Comparison of ENCODE assay signal across 9 cellular contexts in the genomic region with DNA sequence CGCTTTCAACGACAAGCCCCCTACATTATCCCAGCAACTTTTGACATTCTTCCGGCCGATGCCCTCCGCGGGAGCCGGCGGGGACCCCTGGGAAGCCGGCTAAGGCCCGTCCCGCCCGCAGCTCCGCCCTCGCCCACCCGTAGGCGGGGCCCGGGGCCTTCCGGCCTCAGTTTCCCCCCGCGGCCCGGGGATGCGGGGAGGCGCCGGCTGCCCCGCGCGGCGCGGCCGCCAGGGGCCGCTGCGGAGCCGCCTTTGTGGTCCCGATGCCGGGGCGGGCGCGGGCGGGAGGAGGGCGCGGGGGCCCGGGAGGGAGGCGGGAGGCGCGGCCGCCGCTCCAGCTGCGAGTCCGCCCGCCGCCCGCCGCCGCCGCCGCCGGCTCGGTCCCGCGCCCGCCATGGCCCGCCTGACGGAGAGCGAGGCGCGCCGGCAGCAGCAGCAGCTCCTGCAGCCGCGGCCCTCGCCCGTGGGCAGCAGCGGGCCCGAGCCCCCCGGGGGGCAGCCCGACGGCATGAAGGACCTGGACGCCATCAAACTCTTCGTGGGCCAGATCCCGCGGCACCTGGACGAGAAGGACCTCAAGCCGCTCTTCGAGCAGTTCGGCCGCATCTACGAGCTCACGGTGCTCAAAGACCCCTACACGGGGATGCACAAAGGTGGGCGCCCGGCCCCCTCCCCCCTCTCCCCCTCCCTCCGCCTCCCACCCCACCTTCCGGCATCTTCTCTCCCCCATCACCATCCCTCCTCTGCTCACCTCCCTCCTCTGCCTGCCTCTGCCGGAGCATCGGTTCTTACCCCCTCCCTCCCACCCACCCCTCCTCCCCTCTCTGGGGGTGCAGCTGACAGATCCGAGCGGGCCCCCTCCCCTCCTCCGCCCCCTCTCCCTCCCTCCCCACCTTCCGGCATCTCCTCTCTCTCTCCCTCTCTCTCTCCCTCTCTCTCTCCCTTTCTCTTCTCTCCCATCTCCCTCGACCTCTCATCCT. TPM values are rescaled to one million over a fixed set of nuclear protein-coding genes. Genes with fewer than 3 reads are reported as not detected.
DNase-seq lines count a peak whose midpoint lies in the region; ATAC-seq and TF ChIP-seq lines count a peak whose summit lies in the region.
"Had no signal": no experiment of that assay in that cellular context is flagged by ENCODE, and none has a peak within 500 bp of the region (broad histone marks: within the 10 kb centered on the region; RNA-seq: fewer than 3 reads in every experiment).

A gene (plus strand): TSS at position 316 of the 980 bp plus-strand sequence. CDS start 79 bp downstream, at position 395.

- H3K27ac Mint-ChIP-seq in activated CD4-positive, alpha-beta memory T cell treated with anti-CD3 and anti-CD28 coated beads, Interleukin-2, amount 10 ng/mL, durations not matched to agents 7 days and 5 days = no peak within 1 kb of the TSS
- H3K27ac Mint-ChIP-seq in natural killer cell = no peak within 1 kb of the TSS
- H3K27ac Mint-ChIP-seq in stimulated activated naive CD8-positive, alpha-beta T cell treated with anti-CD3 and anti-CD28 coated beads, Interleukin-15, amount 100 ng/mL, for 72 hours = no peak within 1 kb of the TSS
- H3K27ac Mint-ChIP-seq: T-helper 1 cell treated with Interleukin-12 subunit alpha and Interleukin-12 subunit beta and Interleukin-4 antibody, amounts not matched to agents 30 μg/mL and 1 μg/mL, for 36 hours had no signal

- no peaks in the 10 kb centered on the region for H3K36me3 ChIP-seq in effector memory CD4-positive, alpha-beta T cell (ENCODE audit: control insufficient read depth, insufficient read depth, low read length)

- POLR2A ChIA-PET in activated CD4-positive, alpha-beta memory T cell treated with anti-CD3 and anti-CD28 coated beads, Interleukin-2, amount 10 ng/mL, durations not matched to agents 7 days and 5 days (lab: Charles Lee) = no interaction called here

- peak; percentile 79 to 95 (median 89) for ATAC-seq in natural killer cell
- ATAC-seq in stimulated activated naive CD8-positive, alpha-beta T cell treated with anti-CD3 and anti-CD28 coated beads, Interleukin-15, amount 100 ng/mL, for 72 hours = peak; percentile 75
- ATAC-seq in HG02571 (IDR thresholded peaks at IDR 0.05; ENCODE audit: unreplicated experiment) = no peak
- ATAC-seq in GM21515 (IDR thresholded peaks at IDR 0.05; ENCODE audit: unreplicated experiment) = no peak

- H3K4me3 Mint-ChIP-seq in activated CD4-positive, alpha-beta memory T cell treated with anti-CD3 and anti-CD28 coated beads, Interleukin-2, amount 10 ng/mL, durations not matched to agents 7 days and 5 days = no peak within 1 kb of the TSS
- H3K4me3 Mint-ChIP-seq in natural killer cell = peak within 1 kb of the TSS; percentile 47
- peak within 1 kb of the TSS; percentile 35 to 56 for H3K4me3 Mint-ChIP-seq in stimulated activated naive CD8-positive, alpha-beta T cell treated with anti-CD3 and anti-CD28 coated beads, Interleukin-15, amount 100 ng/mL, for 72 hours
- H3K4me3 Mint-ChIP-seq: T-helper 1 cell treated with Interleukin-12 subunit alpha and Interleukin-12 subunit beta and Interleukin-4 antibody, amounts not matched to agents 30 μg/mL and 1 μg/mL, for 36 hours had no signal

- peaks cover 37% of the 10 kb centered on the region for H3K27me3 ChIP-seq in effector memory CD4-positive, alpha-beta T cell (replicated peaks; ENCODE audit: control insufficient read depth, insufficient read depth, low read length, poor library complexity, severe bottlenecking)

- peak; percentile 69 for TF ChIP-seq CTCF in natural killer cell (IDR thresholded peaks at IDR 0.05)

- CTCF ChIA-PET in activated CD4-positive, alpha-beta memory T cell treated with anti-CD3 and anti-CD28 coated beads, Interleukin-2, amount 10 ng/mL, durations not matched to agents 7 days and 5 days (lab: Charles Lee) = interaction anchor here (1.1 kb wide), 1 partner anchor 10 kb away, joined by 3 read pairs; no protein-coding TSS in a partner anchor

- no peaks in the 10 kb centered on the region for H3K9me3 ChIP-seq in effector memory CD4-positive, alpha-beta T cell (ENCODE audit: control insufficient read depth, low read length)

- DNase-seq in EH (ENCODE audit: low read depth) (peak; percentile 43), NCI-H1105 (lab: John Stamatoyannopoulos, UW) (peak; percentile 40), natural killer cell (peak; percentile 53)
- DNase-seq in activated CD4-positive, alpha-beta memory T cell treated with anti-CD3 and anti-CD28 coated beads, Interleukin-2, amount 10 ng/mL, durations not matched to agents 7 days and 5 days = peak; percentile 59
- peak; percentile 29 to 50 (median 34) for DNase-seq in effector memory CD4-positive, alpha-beta T cell
- DNase-seq in stimulated activated naive CD8-positive, alpha-beta T cell treated with anti-CD3 and anti-CD28 coated beads, Interleukin-15, amount 100 ng/mL, for 72 hours = peak; percentile 37 to 48

- H3K36me3 Mint-ChIP-seq in activated CD4-positive, alpha-beta memory T cell treated with anti-CD3 and anti-CD28 coated beads, Interleukin-2, amount 10 ng/mL, durations not matched to agents 7 days and 5 days (ENCODE audit: low read depth) = no peaks in the 10 kb centered on the region
- no peaks in the 10 kb centered on the region for H3K36me3 Mint-ChIP-seq in natural killer cell

- no peaks in the 10 kb centered on the region for H3K4me1 Mint-ChIP-seq in activated CD4-positive, alpha-beta memory T cell treated with anti-CD3 and anti-CD28 coated beads, Interleukin-2, amount 10 ng/mL, durations not matched to agents 7 days and 5 days
- H3K4me1 Mint-ChIP-seq in natural killer cell = peaks cover 0 to 6% of the 10 kb centered on the region in 2 donors
- no peaks in the 10 kb centered on the region for H3K4me1 Mint-ChIP-seq in stimulated activated naive CD8-positive, alpha-beta T cell treated with anti-CD3 and anti-CD28 coated beads, Interleukin-15, amount 100 ng/mL, for 72 hours

- peaks cover 28% of the 10 kb centered on the region for H3K27me3 Mint-ChIP-seq in activated CD4-positive, alpha-beta memory T cell treated with anti-CD3 and anti-CD28 coated beads, Interleukin-2, amount 10 ng/mL, durations not matched to agents 7 days and 5 days
- peaks cover 6 to 30% of the 10 kb centered on the region in 2 donors for H3K27me3 Mint-ChIP-seq in natural killer cell (ENCODE audit: low read depth in 2 of 2)
- peaks cover 35% of the 10 kb centered on the region for H3K27me3 Mint-ChIP-seq in stimulated activated naive CD8-positive, alpha-beta T cell treated with anti-CD3 and anti-CD28 coated beads, Interleukin-15, amount 100 ng/mL, for 72 hours

- no peak within 1 kb of the TSS for H3K27ac ChIP-seq in effector memory CD4-positive, alpha-beta T cell (ENCODE audit: insufficient read depth, low read length, poor library complexity, severe bottlenecking)

- no peaks in the 10 kb centered on the region for H3K9me3 Mint-ChIP-seq in activated CD4-positive, alpha-beta memory T cell treated with anti-CD3 and anti-CD28 coated beads, Interleukin-2, amount 10 ng/mL, durations not matched to agents 7 days and 5 days
- no peaks in the 10 kb centered on the region for H3K9me3 Mint-ChIP-seq in natural killer cell
- H3K9me3 Mint-ChIP-seq in stimulated activated naive CD8-positive, alpha-beta T cell treated with anti-CD3 and anti-CD28 coated beads, Interleukin-15, amount 100 ng/mL, for 72 hours = no peaks in the 10 kb centered on the region
- H3K9me3 Mint-ChIP-seq: T-helper 1 cell treated with Interleukin-12 subunit alpha and Interleukin-12 subunit beta and Interleukin-4 antibody, amounts not matched to agents 30 μg/mL and 1 μg/mL, for 36 hours had no signal

- H3K4me1 ChIP-seq in effector memory CD4-positive, alpha-beta T cell (ENCODE audit: control insufficient read depth, insufficient read depth, low read length, poor library complexity, severe bottlenecking) = no peaks in the 10 kb centered on the region

- H3K4me3 ChIP-seq in effector memory CD4-positive, alpha-beta T cell (ENCODE audit: insufficient read depth, low read depth, low read length, poor library complexity, severe bottlenecking) = no peak within 1 kb of the TSS

- intact Hi-C loops in natural killer cell (cut with micrococcal nuclease) = no loop called here

RNA-seq across cellular contexts. Expression of the gene that starts here (rescaled TPM):
- total RNA-seq in activated CD4-positive, alpha-beta memory T cell treated with anti-CD3 and anti-CD28 coated beads, Interleukin-2, amount 10 ng/mL, durations not matched to agents 7 days and 5 days = under 1 TPM; 0.25 to 0.43 TPM
- under 1 TPM in 2 of 3 donors, not detected in 1; 0.41 to 0.83 TPM for total RNA-seq in natural killer cell

Comparison
In these comparisons a context has a peak if more than half of its experiments do, and no peak if none do; other contexts are left out.
1. Peak in DNase-seq in activated CD4-positive, alpha-beta memory T cell treated with anti-CD3 and anti-CD28 coated beads, Interleukin-2, amount 10 ng/mL, durations not matched to agents 7 days and 5 days; RNA of the gene not detected or under 1 TPM.
2. Peak in DNase-seq and ATAC-seq in natural killer cell; RNA of the gene not detected or under 1 TPM.